ENCODE assay signal across 12 cellular contexts in the genomic region with DNA sequence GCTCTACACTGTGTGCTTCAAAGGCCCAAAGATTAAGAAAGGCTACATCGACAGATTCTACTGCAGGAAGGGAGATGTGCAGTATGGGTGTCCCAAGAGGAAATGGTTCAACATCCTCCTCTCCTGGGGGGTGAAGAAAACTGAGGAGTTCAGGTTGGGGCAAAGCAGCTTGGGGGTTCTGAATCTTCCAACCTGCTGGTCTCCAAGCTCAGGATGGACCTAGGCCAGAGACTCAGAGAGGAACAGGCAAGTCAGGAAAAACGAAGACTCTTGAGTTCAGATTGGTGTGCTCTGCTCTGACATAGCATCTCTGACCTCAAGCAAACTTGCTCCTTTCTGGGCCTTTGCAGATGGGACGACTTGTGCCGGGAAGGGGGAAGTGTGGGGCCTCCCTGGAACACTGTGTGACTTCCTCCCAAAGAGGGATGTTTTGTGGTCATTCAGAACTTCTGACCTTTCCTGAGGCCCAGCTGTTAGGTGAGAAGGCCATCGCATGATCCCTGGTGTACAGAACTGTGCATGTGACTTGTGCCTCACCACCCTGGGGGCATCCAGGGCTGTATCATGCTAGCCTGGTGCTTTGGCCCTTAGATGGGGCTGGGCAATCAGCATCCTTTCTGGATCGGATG. TPM values are rescaled to one million over a fixed set of nuclear protein-coding genes. Genes with fewer than 3 reads are reported as not detected.
A peak's percentile ranks its signal among the peaks of the same experiment; 100 is the strongest.
DNase-seq lines count a peak whose midpoint lies in the region; ATAC-seq and TF ChIP-seq lines count a peak whose summit lies in the region.
"Had no signal": no experiment of that assay in that cellular context is flagged by ENCODE, and none has a peak within 500 bp of the region (broad histone marks: within the 10 kb centered on the region; RNA-seq: fewer than 3 reads in every experiment).

No MANE protein-coding gene starts in this region.

- H3K4me1 ChIP-seq in tibial nerve, result peaks cover 0 to 100% (median 56%) of the 10 kb centered on the region in 4 donors

- H3K36me3 ChIP-seq in tibial nerve, result no peaks in the 10 kb centered on the region

- H3K4me3 ChIP-seq in tibial nerve, result peak overlapping the region in 1 of 4 donors; percentile 30

- TF ChIP-seq EP300 in tibial nerve (IDR thresholded peaks at IDR 0.05), result peak; percentile 98 to 99

- H3K9me3 ChIP-seq in tibial nerve, result no peaks in the 10 kb centered on the region

- ATAC-seq in omental fat pad (ENCODE audit: low FRiP score) (peak; percentile 43), GM21529 (IDR thresholded peaks at IDR 0.05; ENCODE audit: unreplicated experiment) (no peak), HG03108 (IDR thresholded peaks at IDR 0.05; ENCODE audit: unreplicated experiment) (no peak)

- TF ChIP-seq CTCF in omental fat pad (IDR thresholded peaks at IDR 0.05) (no peak), tibial nerve (IDR thresholded peaks at IDR 0.05) (no peak)

- peak in 1 of 2 donors; percentile 19 for TF ChIP-seq POLR2A in tibial nerve (IDR thresholded peaks at IDR 0.05)

- intact Hi-C loops in cardiac septum (cut with DNase I), result no loop called here

- H3K27ac ChIP-seq in adipose tissue (ENCODE audit: low read depth, low read length) (peak overlapping the region; percentile 38), tibial nerve (peak overlapping the region; percentile 63 to 97 (median 87))

- no peaks in the 10 kb centered on the region for H3K27me3 ChIP-seq in tibial nerve

- peak; percentile 82 for DNase-seq in cardiac septum (ENCODE audit: low spot score)
- DNase-seq in omental fat pad (ENCODE audit: low spot score), result no peak
- DNase-seq in tibial nerve (ENCODE audit: low spot score in 2 of 2), result peak; percentile 60 to 82
- no peak for DNase-seq in activated CD4-positive, alpha-beta T cell treated with anti-CD3 and anti-CD28 coated beads for 1 hour
- DNase-seq in NCI-H1930 (lab: John Stamatoyannopoulos, UW), result no peak
- DNase-seq: activated naive CD8-positive, alpha-beta T cell treated with anti-CD3 and anti-CD28 coated beads for 36 hours; CD4-positive, CD25-positive, alpha-beta regulatory T cell; GDM1 had no signal

- WGBS in adipose tissue, 3 donors, result 22 to 70% (median 33%) methylated on average over 6 of the region's 6 CpGs
- 37 to 40% methylated on average over 6 of the region's 6 CpGs for WGBS in tibial nerve, 2 donors

RNA-seq across cellular contexts. Expression of gene DAAM2, which starts 31.1 kb away (rescaled TPM):
- polyA plus RNA-seq in adipose tissue, result 10 to 100 TPM in 2 of 3 donors, 1 to 10 TPM in 1; 6.4 to 51.6 (median 16.7) TPM
- total RNA-seq in cardiac septum (10.4 TPM), omental fat pad (100 to 1,000 TPM in 1 of 4 donors, 10 to 100 TPM in 3; 36.5 to 154 (median 54.1) TPM), tibial nerve (100 to 1,000 TPM in 1 of 4 donors, 10 to 100 TPM in 3; 73.9 to 133 (median 93.3) TPM)
- total RNA-seq: activated naive CD8-positive, alpha-beta T cell treated with anti-CD3 and anti-CD28 coated beads for 36 hours; CD4-positive, CD25-positive, alpha-beta regulatory T cell; T-helper 2 cell treated with Interferon-gamma antibody and Interleukin-4, amounts not matched to agents 100 ng/mL and 5 ng/mL, for 36 hours had no signal
- polyA plus RNA-seq: CD4-positive, CD25-positive, alpha-beta regulatory T cell had no signal

Comparison
In these comparisons a context has a peak if more than half of its experiments do, and no peak if none do; other contexts are left out.
1. DNase-seq: peak in cardiac septum (single experiment) and tibial nerve (2 of 2); none in omental fat pad (single experiment), activated CD4-positive, alpha-beta T cell treated with anti-CD3 and anti-CD28 coated beads for 1 hour (single experiment) and NCI-H1930 (0 of 2).